In the genomic region with DNA sequence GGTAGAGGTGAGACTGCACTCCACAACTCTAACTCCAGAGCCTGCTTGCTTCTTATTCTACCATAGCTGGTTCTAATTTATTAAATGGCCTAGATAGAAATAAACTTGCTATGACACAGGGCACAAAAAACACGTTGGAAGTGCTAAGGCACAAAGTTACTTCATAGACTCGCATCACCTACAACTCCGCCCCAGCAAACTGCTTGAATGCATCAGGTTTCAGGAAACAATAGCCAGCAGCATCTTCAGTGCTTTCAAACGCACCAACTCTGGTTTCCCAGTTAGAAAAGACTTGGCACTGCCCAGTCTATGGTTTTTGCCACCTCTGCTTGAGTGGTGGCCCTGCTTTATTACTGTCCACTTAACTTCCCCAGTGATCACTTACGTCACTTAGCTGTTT, we compare ENCODE assay signal across 20 cellular contexts.
"Had no signal": no experiment of that assay in that cellular context is flagged by ENCODE, and none has a peak within 500 bp of the region (broad histone marks: within the 10 kb centered on the region; RNA-seq: fewer than 3 reads in every experiment).

No MANE protein-coding gene starts in this region.

- H3K4me3 ChIP-seq: K562, Peyer's patch, SJCRH30 had no signal

- H3K4me2 ChIP-seq: KMS-11 had no signal

- ATAC-seq: K562, PC-3, Right ventricle myocardium inferior, SK-N-SH treated with all-trans-retinoic acid at 6 μM for 48 hours had no signal

- H3K27me3 Mint-ChIP-seq: IgD-negative memory B cell had no signal

- H3K27ac Mint-ChIP-seq: IgD-negative memory B cell had no signal

- H3K27ac ChIP-seq: HL-60, KMS-11, Peyer's patch, SJCRH30 had no signal

- H3K4me1 Mint-ChIP-seq: IgD-negative memory B cell had no signal

- H3K36me3 ChIP-seq: Peyer's patch had no signal

- H3K4me3 Mint-ChIP-seq: IgD-negative memory B cell had no signal

- H3K4me1 ChIP-seq: Peyer's patch, SJCRH30 had no signal

- DNase-seq: MM.1S, NCI-H1092 treated with DMSO at 0.1 percent for 48 hours, NCI-H1436, NCI-H187, NCI-H2029, NCI-H2081 treated with DMSO at 0.1 percent for 48 hours, NCI-H2227 treated with DMSO at 0.1 percent for 48 hours, NCI-H524, NCI-H526 treated with DMSO at 0.1 percent for 48 hours, NCI-H748 treated with DMSO at 0.1 percent for 48 hours, PC-3, Peyer's patch, SHP77 treated with DMSO at 0.1 percent for 48 hours, SJCRH30 had no signal

- H3K27me3 ChIP-seq: Peyer's patch, SJCRH30 had no signal

- H3K9me3 ChIP-seq: Peyer's patch, SJCRH30 had no signal
